1 cellular context compared by ENCODE assay signal in genomic region chr16:53036711-53037110, GRCh38. TPM values are rescaled to one million over a fixed set of nuclear protein-coding genes. Genes with fewer than 3 reads are reported as not detected.
"Had no signal": no experiment of that assay in that cellular context is flagged by ENCODE, and none has a peak within 500 bp of the region (broad histone marks: within the 10 kb centered on the region; RNA-seq: fewer than 3 reads in every experiment).

No MANE protein-coding gene starts in this region.

RNA-seq across cellular contexts. Expression of gene CHD9NB, which starts 16.0 kb away (rescaled TPM):
- polyA plus RNA-seq: IgD-negative memory B cell had no signal
